ENCODE assay signal across 19 cellular contexts in the genomic region with DNA sequence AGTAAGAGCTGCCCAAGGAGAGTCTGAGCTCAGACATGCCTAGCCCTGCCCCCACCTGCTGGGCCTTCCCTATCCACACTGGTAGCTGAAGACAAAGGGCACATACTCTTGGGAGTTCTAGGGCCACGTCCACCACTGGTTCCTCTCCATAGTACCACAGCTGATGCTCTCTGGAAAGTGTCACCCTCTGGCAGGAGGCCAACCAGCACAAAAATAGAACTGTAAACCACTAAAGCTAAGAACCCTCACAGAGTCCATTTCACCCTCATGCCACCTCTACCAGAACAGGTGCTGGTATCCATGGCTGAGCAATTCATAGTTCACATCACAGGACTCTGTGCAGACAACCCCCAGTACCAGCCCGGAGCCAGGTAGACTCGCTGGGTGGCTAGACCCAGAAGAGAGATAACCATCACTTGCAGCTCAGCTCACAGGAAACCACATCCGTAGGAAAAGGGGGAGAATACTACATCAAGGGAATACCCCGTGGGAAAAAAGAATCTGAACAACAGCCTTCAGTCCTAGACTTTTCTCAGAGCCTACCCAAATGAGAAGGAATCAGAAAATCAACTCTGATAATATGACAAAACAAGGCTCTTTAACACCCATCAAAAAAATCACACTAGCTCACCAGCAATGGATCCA.
DNase-seq lines count a peak whose midpoint lies in the region; ATAC-seq lines count a peak whose summit lies in the region.
"Had no signal": no experiment of that assay in that cellular context is flagged by ENCODE, and none has a peak within 500 bp of the region (broad histone marks: within the 10 kb centered on the region; RNA-seq: fewer than 3 reads in every experiment).

No MANE protein-coding gene starts in this region.

- ATAC-seq in HG02588 (IDR thresholded peaks at IDR 0.05; ENCODE audit: unreplicated experiment), result no peak
- ATAC-seq: HepG2; stimulated activated memory B cell treated with anti-CD40 and anti-IgM and Interleukin-4, amounts not matched to agents 10 μg/mL and 1 μg/mL and 100 μg/mL, for 72 hours had no signal

- DNase-seq in NCI-H2029 treated with DMSO at 0.1 percent for 48 hours (lab: John Stamatoyannopoulos, UW) (peak; percentile 0), NCI-H2029 (lab: John Stamatoyannopoulos, UW) (no peak), EL (peak; percentile 5), RPMI7951 (ENCODE audit: low read depth) (peak; percentile 64), iris pigment epithelial cell (ENCODE audit: low read depth) (peak; percentile 4), NCI-H2227 (lab: John Stamatoyannopoulos, UW; ENCODE audit: unreplicated experiment) (no peak), HUDEP-2 (lab: John Stamatoyannopoulos, UW; ENCODE audit: unreplicated experiment in 76 of 76) (no peak)
- DNase-seq: activated CD4-positive, alpha-beta T cell treated with anti-CD3 and anti-CD28 coated beads for 1 hour; amniotic stem cell; C1 segment of cervical spinal cord; effector CD8-positive, alpha-beta T cell; kidney glomerular epithelial cell; midbrain; NCI-H1048; NCI-H2081 treated with DMSO at 0.1 percent for 48 hours; NCI-H526 treated with DMSO at 0.1 percent for 48 hours had no signal

Comparison
In these comparisons a context has a peak if more than half of its experiments do, and no peak if none do; other contexts are left out.
1. DNase-seq: peak in NCI-H2029 treated with DMSO at 0.1 percent for 48 hours (single experiment), EL (single experiment), RPMI7951 (single experiment) and iris pigment epithelial cell (single experiment); none in NCI-H2029 (single experiment), NCI-H2227 (single experiment) and HUDEP-2 (0 of 76).